In genomic region chr13:100357764-100358163, GRCh38 we compare ENCODE assay signal across 1 cellular context.
TF ChIP-seq lines count a peak whose summit lies in the region.

No MANE protein-coding gene starts in this region.

TF ChIP-seq in H1, 55 proteins besides CTCF, POLR2A, EP300 and RAD21:
- TF ChIP-seq TAF7 (optimal IDR thresholded peaks at IDR 0.05; ENCODE audit: borderline replicate concordance, low read depth, low read length), result no peak
- TF ChIP-seq TEAD4 (IDR thresholded peaks at IDR 0.05; ENCODE audit: low read depth, low read length), result 0 out of 2 replicates have a peak, but pooled peaks have one; percentile 19
